ENCODE assay signal across 12 cellular contexts in the genomic region with DNA sequence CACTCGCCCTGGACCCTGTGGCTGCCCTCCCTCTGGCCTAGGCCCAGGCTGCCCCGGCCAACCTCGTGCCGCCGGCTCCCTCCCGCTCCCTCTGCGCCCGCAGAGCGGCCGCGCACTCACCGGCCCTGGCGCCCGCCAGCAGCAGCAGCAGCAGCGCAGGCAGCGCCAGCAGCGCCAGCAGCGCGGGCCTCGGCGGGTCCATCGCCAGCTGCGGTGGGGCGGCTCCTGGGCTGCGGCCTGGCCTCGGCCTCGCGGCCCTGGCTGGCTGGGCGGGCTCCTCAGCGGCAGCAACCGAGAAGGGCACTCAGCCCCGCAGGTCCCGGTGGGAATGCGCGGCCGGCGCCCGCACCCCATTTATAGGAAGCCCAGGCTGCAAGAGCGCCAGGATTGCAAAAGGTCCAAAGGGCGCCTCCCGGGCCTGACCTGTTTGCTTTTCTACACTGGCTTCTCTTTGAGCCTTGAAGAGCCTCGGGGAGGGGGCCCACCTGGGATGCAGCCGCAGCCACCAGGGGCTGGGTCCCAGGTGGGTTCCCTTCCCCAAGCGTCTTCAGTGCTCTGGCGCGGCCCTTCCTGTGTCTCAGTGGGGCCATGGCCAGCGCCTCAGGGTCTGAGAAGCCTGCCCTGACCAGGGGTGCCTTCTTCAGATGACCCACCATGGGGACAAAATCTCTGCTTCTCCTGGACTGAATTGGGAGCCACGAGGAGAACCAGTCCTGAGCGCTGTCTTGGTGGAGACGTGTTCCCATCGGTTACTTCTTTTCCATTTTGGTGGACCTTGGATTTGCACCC. TPM values are rescaled to one million over a fixed set of nuclear protein-coding genes. Genes with fewer than 3 reads are reported as not detected.
A peak's percentile ranks its signal among the peaks of the same experiment; 100 is the strongest.
DNase-seq lines count a peak whose midpoint lies in the region; ATAC-seq and TF ChIP-seq lines count a peak whose summit lies in the region.
"Had no signal": no experiment of that assay in that cellular context is flagged by ENCODE, and none has a peak within 500 bp of the region (broad histone marks: within the 10 kb centered on the region; RNA-seq: fewer than 3 reads in every experiment).

A gene with protein sequence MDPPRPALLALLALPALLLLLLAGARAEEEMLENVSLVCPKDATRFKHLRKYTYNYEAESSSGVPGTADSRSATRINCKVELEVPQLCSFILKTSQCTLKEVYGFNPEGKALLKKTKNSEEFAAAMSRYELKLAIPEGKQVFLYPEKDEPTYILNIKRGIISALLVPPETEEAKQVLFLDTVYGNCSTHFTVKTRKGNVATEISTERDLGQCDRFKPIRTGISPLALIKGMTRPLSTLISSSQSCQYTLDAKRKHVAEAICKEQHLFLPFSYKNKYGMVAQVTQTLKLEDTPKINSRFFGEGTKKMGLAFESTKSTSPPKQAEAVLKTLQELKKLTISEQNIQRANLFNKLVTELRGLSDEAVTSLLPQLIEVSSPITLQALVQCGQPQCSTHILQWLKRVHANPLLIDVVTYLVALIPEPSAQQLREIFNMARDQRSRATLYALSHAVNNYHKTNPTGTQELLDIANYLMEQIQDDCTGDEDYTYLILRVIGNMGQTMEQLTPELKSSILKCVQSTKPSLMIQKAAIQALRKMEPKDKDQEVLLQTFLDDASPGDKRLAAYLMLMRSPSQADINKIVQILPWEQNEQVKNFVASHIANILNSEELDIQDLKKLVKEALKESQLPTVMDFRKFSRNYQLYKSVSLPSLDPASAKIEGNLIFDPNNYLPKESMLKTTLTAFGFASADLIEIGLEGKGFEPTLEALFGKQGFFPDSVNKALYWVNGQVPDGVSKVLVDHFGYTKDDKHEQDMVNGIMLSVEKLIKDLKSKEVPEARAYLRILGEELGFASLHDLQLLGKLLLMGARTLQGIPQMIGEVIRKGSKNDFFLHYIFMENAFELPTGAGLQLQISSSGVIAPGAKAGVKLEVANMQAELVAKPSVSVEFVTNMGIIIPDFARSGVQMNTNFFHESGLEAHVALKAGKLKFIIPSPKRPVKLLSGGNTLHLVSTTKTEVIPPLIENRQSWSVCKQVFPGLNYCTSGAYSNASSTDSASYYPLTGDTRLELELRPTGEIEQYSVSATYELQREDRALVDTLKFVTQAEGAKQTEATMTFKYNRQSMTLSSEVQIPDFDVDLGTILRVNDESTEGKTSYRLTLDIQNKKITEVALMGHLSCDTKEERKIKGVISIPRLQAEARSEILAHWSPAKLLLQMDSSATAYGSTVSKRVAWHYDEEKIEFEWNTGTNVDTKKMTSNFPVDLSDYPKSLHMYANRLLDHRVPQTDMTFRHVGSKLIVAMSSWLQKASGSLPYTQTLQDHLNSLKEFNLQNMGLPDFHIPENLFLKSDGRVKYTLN (N-terminal part only) (minus strand): TSS at position 330 of the 789 bp plus-strand sequence. CDS start 128 bp downstream, at position 202.

- H3K27ac Mint-ChIP-seq in CD4-positive, alpha-beta T cell: no peak within 1 kb of the TSS
- peak within 1 kb of the TSS in 2 of 3 donors; percentile 39 to 73 for H3K27ac Mint-ChIP-seq in IgD-negative memory B cell
- no peak within 1 kb of the TSS for H3K27ac Mint-ChIP-seq in glutamatergic neuron (ENCODE audit: unreplicated experiment)
- H3K27ac Mint-ChIP-seq in nephron: no peak within 1 kb of the TSS
- no peak within 1 kb of the TSS for H3K27ac Mint-ChIP-seq in activated T-helper 1 cell treated with anti-CD3 and anti-CD28 coated beads, Interleukin-12 subunit alpha, Interleukin-12 subunit beta, Interleukin-2, Interleukin-4 antibody, amounts not matched to agents 30 ng/mL and 10 ng/mL and 1 ng/mL, durations not matched to agents 14 hours and 24 hours and 36 hours

- H3K9me3 Mint-ChIP-seq in CD4-positive, alpha-beta T cell: no peaks in the 10 kb centered on the region
- H3K9me3 Mint-ChIP-seq in IgD-negative memory B cell: no peaks in the 10 kb centered on the region
- no peaks in the 10 kb centered on the region for H3K9me3 Mint-ChIP-seq in glutamatergic neuron (ENCODE audit: unreplicated experiment)
- no peaks in the 10 kb centered on the region for H3K9me3 Mint-ChIP-seq in nephron
- H3K9me3 Mint-ChIP-seq in activated T-helper 1 cell treated with anti-CD3 and anti-CD28 coated beads, Interleukin-12 subunit alpha, Interleukin-12 subunit beta, Interleukin-2, Interleukin-4 antibody, amounts not matched to agents 30 ng/mL and 10 ng/mL and 1 ng/mL, durations not matched to agents 14 hours and 24 hours and 36 hours: no peaks in the 10 kb centered on the region
- H3K9me3 Mint-ChIP-seq: central memory CD8-positive, alpha-beta T cell had no signal

- no peaks in the 10 kb centered on the region for H3K9me3 ChIP-seq in CD4-positive, alpha-beta T cell (ENCODE audit: control insufficient read depth, low read length)

- CTCF ChIA-PET in CD4-positive, alpha-beta T cell (lab: Charles Lee): no interaction called here

- H3K4me3 Mint-ChIP-seq in CD4-positive, alpha-beta T cell: peak within 1 kb of the TSS; percentile 8
- H3K4me3 Mint-ChIP-seq in IgD-negative memory B cell (peak within 1 kb of the TSS in 3 of 4 donors; percentile 41 to 72 (median 65)), glutamatergic neuron (ENCODE audit: unreplicated experiment) (peak within 1 kb of the TSS; percentile 86), nephron (peak within 1 kb of the TSS; percentile 64 to 68 (median 65))
- H3K4me3 Mint-ChIP-seq in activated T-helper 1 cell treated with anti-CD3 and anti-CD28 coated beads, Interleukin-12 subunit alpha, Interleukin-12 subunit beta, Interleukin-2, Interleukin-4 antibody, amounts not matched to agents 30 ng/mL and 10 ng/mL and 1 ng/mL, durations not matched to agents 14 hours and 24 hours and 36 hours: no peak within 1 kb of the TSS
- H3K4me3 Mint-ChIP-seq: central memory CD8-positive, alpha-beta T cell had no signal

- ATAC-seq in CD4-positive, alpha-beta T cell (ENCODE audit: poor library complexity): no peak
- ATAC-seq in GM18909 (IDR thresholded peaks at IDR 0.05; ENCODE audit: poor library complexity, unreplicated experiment): no peak

- H3K4me1 Mint-ChIP-seq in CD4-positive, alpha-beta T cell (ENCODE audit: low read depth): peaks cover 5% of the 10 kb centered on the region
- H3K4me1 Mint-ChIP-seq in IgD-negative memory B cell (peaks cover 0 to 3% (median 3%) of the 10 kb centered on the region in 3 donors), glutamatergic neuron (ENCODE audit: low read depth, unreplicated experiment) (peaks cover 2% of the 10 kb centered on the region), nephron (peaks cover 9% of the 10 kb centered on the region)
- no peaks in the 10 kb centered on the region for H3K4me1 Mint-ChIP-seq in activated T-helper 1 cell treated with anti-CD3 and anti-CD28 coated beads, Interleukin-12 subunit alpha, Interleukin-12 subunit beta, Interleukin-2, Interleukin-4 antibody, amounts not matched to agents 30 ng/mL and 10 ng/mL and 1 ng/mL, durations not matched to agents 14 hours and 24 hours and 36 hours (ENCODE audit: low read depth)
- H3K4me1 Mint-ChIP-seq: central memory CD8-positive, alpha-beta T cell had no signal

- no peak within 1 kb of the TSS for H3K27ac ChIP-seq in CD4-positive, alpha-beta T cell (ENCODE audit: low read depth, low read length)
- H3K27ac ChIP-seq: C4-2B, HL-60 had no signal

- intact Hi-C loops in CD4-positive, alpha-beta T cell (cut with DNase I, micrococcal nuclease): loop anchor here in 1 of 2 experiments (5.0 kb wide), 1 partner anchor 273 kb away; no protein-coding TSS in a partner anchor
- intact Hi-C loops in activated T-helper 1 cell treated with anti-CD3 and anti-CD28 coated beads, Interleukin-12 subunit alpha, Interleukin-12 subunit beta, Interleukin-2, Interleukin-4 antibody, amounts not matched to agents 30 ng/mL and 10 ng/mL and 1 ng/mL, durations not matched to agents 14 hours and 24 hours and 36 hours (cut with micrococcal nuclease): loop anchor here (1.0 kb wide), 2 partner anchors 74 to 273 kb away; no protein-coding TSS in a partner anchor

- DNase-seq in CD4-positive, alpha-beta T cell: no peak
- peak; percentile 73 for DNase-seq in glutamatergic neuron
- no peak for DNase-seq in NAMALWA (ENCODE audit: low spot score)
- no peak for DNase-seq in activated CD8-positive, alpha-beta memory T cell treated with anti-CD3 and anti-CD28 coated beads, Interleukin-2, amount 50 U/mL, for 48 hours
- DNase-seq in activated T-helper 1 cell treated with anti-CD3 and anti-CD28 coated beads, Interleukin-12 subunit alpha, Interleukin-12 subunit beta, Interleukin-2, Interleukin-4 antibody, amounts not matched to agents 30 ng/mL and 10 ng/mL and 1 ng/mL, durations not matched to agents 14 hours and 24 hours and 36 hours (ENCODE audit: low spot score): no peak
- DNase-seq: stimulated activated CD4-positive, alpha-beta T cell treated with anti-CD3 and anti-CD28 coated beads, Interleukin-4, amount 100 ng/mL, for 24 hours had no signal

- TF ChIP-seq CTCF in CD4-positive, alpha-beta T cell (IDR thresholded peaks at IDR 0.05): no peak
- TF ChIP-seq CTCF in glutamatergic neuron (IDR thresholded peaks at IDR 0.05; ENCODE audit: partially characterized antibody, unreplicated experiment) (no peak), nephron (IDR thresholded peaks at IDR 0.05; ENCODE audit: unreplicated experiment in 3 of 3) (no peak)

- H3K27me3 Mint-ChIP-seq in CD4-positive, alpha-beta T cell: peaks cover 61% of the 10 kb centered on the region
- peaks cover 15% of the 10 kb centered on the region for H3K27me3 Mint-ChIP-seq in IgD-negative memory B cell
- peaks cover 7% of the 10 kb centered on the region for H3K27me3 Mint-ChIP-seq in glutamatergic neuron (ENCODE audit: unreplicated experiment)
- peaks cover 74% of the 10 kb centered on the region for H3K27me3 Mint-ChIP-seq in nephron (ENCODE audit: low read depth)
- peaks cover 24% of the 10 kb centered on the region for H3K27me3 Mint-ChIP-seq in activated T-helper 1 cell treated with anti-CD3 and anti-CD28 coated beads, Interleukin-12 subunit alpha, Interleukin-12 subunit beta, Interleukin-2, Interleukin-4 antibody, amounts not matched to agents 30 ng/mL and 10 ng/mL and 1 ng/mL, durations not matched to agents 14 hours and 24 hours and 36 hours (ENCODE audit: insufficient read depth)

- H3K27me3 ChIP-seq in CD4-positive, alpha-beta T cell (ENCODE audit: control insufficient read depth, insufficient read depth, low read length): peaks cover 25% of the 10 kb centered on the region

- POLR2A ChIA-PET in CD4-positive, alpha-beta T cell (lab: Charles Lee): no interaction called here

- no peaks in the 10 kb centered on the region for H3K36me3 Mint-ChIP-seq in CD4-positive, alpha-beta T cell (ENCODE audit: low read depth)
- no peaks in the 10 kb centered on the region for H3K36me3 Mint-ChIP-seq in IgD-negative memory B cell
- no peaks in the 10 kb centered on the region for H3K36me3 Mint-ChIP-seq in glutamatergic neuron (ENCODE audit: unreplicated experiment)
- no peaks in the 10 kb centered on the region for H3K36me3 Mint-ChIP-seq in nephron (ENCODE audit: low read depth)
- H3K36me3 Mint-ChIP-seq in activated T-helper 1 cell treated with anti-CD3 and anti-CD28 coated beads, Interleukin-12 subunit alpha, Interleukin-12 subunit beta, Interleukin-2, Interleukin-4 antibody, amounts not matched to agents 30 ng/mL and 10 ng/mL and 1 ng/mL, durations not matched to agents 14 hours and 24 hours and 36 hours (ENCODE audit: low read depth): no peaks in the 10 kb centered on the region

RNA-seq across cellular contexts. Expression of the gene that starts here (rescaled TPM):
- total RNA-seq in CD4-positive, alpha-beta T cell: not detected
- not detected for polyA plus RNA-seq in IgD-negative memory B cell
- total RNA-seq in glutamatergic neuron (ENCODE audit: unreplicated experiment): not detected
- not detected in 2 replicates for total RNA-seq in activated T-helper 1 cell treated with anti-CD3 and anti-CD28 coated beads, Interleukin-12 subunit alpha, Interleukin-12 subunit beta, Interleukin-2, Interleukin-4 antibody, amounts not matched to agents 30 ng/mL and 10 ng/mL and 1 ng/mL, durations not matched to agents 14 hours and 24 hours and 36 hours

Comparison
In these comparisons a context has a peak if more than half of its experiments do, and no peak if none do; other contexts are left out.
1. Peak in DNase-seq in glutamatergic neuron; RNA of the gene not detected or under 1 TPM.
2. H3K27ac Mint-ChIP-seq: peak in IgD-negative memory B cell (2 of 3); none in CD4-positive, alpha-beta T cell (single experiment), glutamatergic neuron (single experiment), nephron (0 of 3) and activated T-helper 1 cell treated with anti-CD3 and anti-CD28 coated beads, Interleukin-12 subunit alpha, Interleukin-12 subunit beta, Interleukin-2, Interleukin-4 antibody, amounts not matched to agents 30 ng/mL and 10 ng/mL and 1 ng/mL, durations not matched to agents 14 hours and 24 hours and 36 hours (single experiment).